ENCODE assay signal across 8 cellular contexts in genomic region chr14:20631023-20631820, GRCh38. TPM values are rescaled to one million over a fixed set of nuclear protein-coding genes. Genes with fewer than 3 reads are reported as not detected.
DNase-seq lines count a peak whose midpoint lies in the region; ATAC-seq and TF ChIP-seq lines count a peak whose summit lies in the region.

No MANE protein-coding gene starts in this region.

- intact Hi-C loops in HCT116 (cut with micrococcal nuclease) (loop anchor here (1.0 kb wide), 1 partner anchor 51 kb away; no protein-coding TSS in a partner anchor), PC-3 (cut with micrococcal nuclease) (loop anchor here (1.0 kb wide), 1 partner anchor 50 kb away; no protein-coding TSS in a partner anchor), head of caudate nucleus (cut with DNase I) (loop anchor here (5.0 kb wide), 1 partner anchor 51 kb away; the partner anchor contains the start of gene RNASE4), prostate gland (cut with DNase I) (loop anchor here (5.0 kb wide), 1 partner anchor 51 kb away; the partner anchor contains the start of gene RNASE4)

- peak; percentile 63 for ATAC-seq in HCT116
- peak; percentile 49 for ATAC-seq in PC-3
- no peak for ATAC-seq in GM19467 (IDR thresholded peaks at IDR 0.05; ENCODE audit: unreplicated experiment)
- ATAC-seq in GM19452 (IDR thresholded peaks at IDR 0.05; ENCODE audit: unreplicated experiment): no peak

- no peak for TF ChIP-seq CTCF in HCT116 (IDR thresholded peaks at IDR 0.05 in 2 of 3, conservative IDR thresholded peaks at IDR 0.05 in 1 of 3; ENCODE audit: borderline replicate concordance in 1 of 3, insufficient read depth in 1 of 3, low read depth in 2 of 3, low read length in 2 of 3)
- TF ChIP-seq CTCF in PC-3 (conservative IDR thresholded peaks at IDR 0.05; ENCODE audit: low read depth, low read length): no peak
- no peak for TF ChIP-seq CTCF in prostate gland (IDR thresholded peaks at IDR 0.05)

- H3K9me2 ChIP-seq in HCT116 (ENCODE audit: insufficient read depth): no peaks in the 10 kb centered on the region
- no peaks in the 10 kb centered on the region for H3K9me2 ChIP-seq in PC-3 (replicated peaks; ENCODE audit: low read length)

- H3K4me3 ChIP-seq in HCT116 (replicated peaks in 1 of 2; ENCODE audit: low read depth in 1 of 2, low read length in 2 of 2): peak overlapping the region; percentile 42 to 53
- peak overlapping the region; percentile 70 for H3K4me3 ChIP-seq in PC-3 (ENCODE audit: low read length)
- H3K4me3 ChIP-seq in prostate gland: peak overlapping the region; percentile 7 to 14

- no peak overlapping the region; the same call in 1 of the 2 replicates for H3K27ac ChIP-seq in HCT116 (ENCODE audit: low read depth, low read length)
- H3K27ac ChIP-seq in PC-3 (ENCODE audit: low read length): no peak overlapping the region
- no peak overlapping the region for H3K27ac ChIP-seq in prostate gland

- H4K20me1 ChIP-seq in HCT116 (ENCODE audit: insufficient read depth) (no peaks in the 10 kb centered on the region), PC-3 (ENCODE audit: low read length) (no peaks in the 10 kb centered on the region)

- no peak for TF ChIP-seq RAD21 in HCT116 (IDR thresholded peaks at IDR 0.05; ENCODE audit: low read depth)

- CTCF ChIA-PET in HCT116 (lab: Charles Lee): interaction anchor here (1.0 to 1.8 kb wide), 5 partner anchors 18 to 60 kb away, joined by 4 to 11 read pairs (median 4); no protein-coding TSS in a partner anchor
- CTCF ChIA-PET in PC-3 (lab: Charles Lee): interaction anchor here (1.1 to 1.2 kb wide), 2 partner anchors 18 to 60 kb away, joined by 3 to 4 read pairs; no protein-coding TSS in a partner anchor

- DNase-seq in A172 (ENCODE audit: low spot score): peak; percentile 47
- no peak for DNase-seq in HCT116 (ENCODE audit: low read depth, low spot score)
- DNase-seq in PC-3: peak; percentile 86
- DNase-seq in activated naive CD4-positive, alpha-beta T cell treated with anti-CD3 and anti-CD28 coated beads, Interleukin-2, amount 50 U/mL, for 16 hours: peak; percentile 56
- peak in 30 of 42 donors; percentile 17 to 82 (median 59) for DNase-seq in head of caudate nucleus
- DNase-seq in prostate gland (ENCODE audit: low spot score): peak; percentile 36

- POLR2A ChIA-PET in HCT116 (lab: Charles Lee): interaction anchor here (1.2 to 1.7 kb wide), 3 partner anchors 18 to 170 kb away, joined by 3 to 4 read pairs (median 3); partner anchors contain the start of genes PIP4P1 and RNASE4
- POLR2A ChIA-PET in PC-3 (lab: Charles Lee; ENCODE audit: unreplicated experiment): no interaction called here

- H3K9ac ChIP-seq in HCT116 (ENCODE audit: low read length) (peak overlapping the region; percentile 42; the same call in 1 of the 2 replicates), PC-3 (ENCODE audit: low read length) (no peak overlapping the region; the same call in 1 of the 2 replicates)

- H3K4me2 ChIP-seq in HCT116 (ENCODE audit: low read length) (peak overlapping the region; percentile 75), PC-3 (ENCODE audit: low read length) (peak overlapping the region; percentile 91)

- no peaks in the 10 kb centered on the region for H3K36me3 ChIP-seq in HCT116 (ENCODE audit: control insufficient read depth in 1 of 2, insufficient read depth in 2 of 2, low read length in 2 of 2)
- H3K36me3 ChIP-seq in PC-3 (ENCODE audit: low read depth, low read length): no peaks in the 10 kb centered on the region
- no peaks in the 10 kb centered on the region for H3K36me3 ChIP-seq in prostate gland

- H3K27me3 ChIP-seq in HCT116 (ENCODE audit: insufficient read depth, low read length) (no peaks in the 10 kb centered on the region; the same call in 1 of the 2 replicates), PC-3 (ENCODE audit: low read length) (no peaks in the 10 kb centered on the region), prostate gland (replicated peaks; ENCODE audit: insufficient read depth) (no peaks in the 10 kb centered on the region)

- whole genome bisulfite sequencing in prostate gland: 4% methylated on average over 18 of the region's 18 CpGs

- H3K4me1 ChIP-seq in HCT116 (ENCODE audit: control insufficient read depth in 1 of 2, insufficient read depth in 2 of 2, low read length in 2 of 2): peaks cover 0 to 28% of the 10 kb centered on the region in 2 experiments; a peak in 3 of 4 replicates
- peaks cover 21% of the 10 kb centered on the region; the same call in 1 of the 2 replicates for H3K4me1 ChIP-seq in PC-3 (ENCODE audit: insufficient read depth, low read length)
- H3K4me1 ChIP-seq in prostate gland (replicated peaks): peaks cover 5% of the 10 kb centered on the region

- H3K79me2 ChIP-seq in HCT116 (ENCODE audit: insufficient read depth, low read length) (no peaks in the 10 kb centered on the region), PC-3 (ENCODE audit: low read length) (no peaks in the 10 kb centered on the region)

- no TSS peak for BruUV-seq in HCT116 (replicated peaks; lab: Mats Ljungman, UMichigan)
- no TSS peak for BruUV-seq in PC-3 (replicated peaks; lab: Mats Ljungman, UMichigan)

- H2AFZ ChIP-seq in HCT116 (ENCODE audit: low read depth, low read length, poor library complexity, severe bottlenecking): peak overlapping the region; percentile 70
- peak overlapping the region; percentile 70 for H2AFZ ChIP-seq in PC-3 (ENCODE audit: low read length)

- no peaks in the 10 kb centered on the region for H3K9me3 ChIP-seq in HCT116 (ENCODE audit: control insufficient read depth in 1 of 2, insufficient read depth in 1 of 2, low read depth in 1 of 2, low read length in 2 of 2)
- H3K9me3 ChIP-seq in PC-3 (ENCODE audit: low read length): no peaks in the 10 kb centered on the region
- H3K9me3 ChIP-seq in prostate gland: no peaks in the 10 kb centered on the region

- no peak for TF ChIP-seq POLR2A in HCT116 (IDR thresholded peaks at IDR 0.05; ENCODE audit: borderline replicate concordance, extremely low read depth, insufficient read depth, insufficient read length)
- no peak for TF ChIP-seq POLR2A in prostate gland (IDR thresholded peaks at IDR 0.05)

- H3F3A ChIP-seq in PC-3 (ENCODE audit: low read length, unreplicated experiment): no peaks in the 10 kb centered on the region

- RAD21 ChIA-PET in HCT116 (lab: Charles Lee; ENCODE audit: low non-redundant PET in 1 of 2, low total read pairs in 2 of 2, uncharacterized antibody in 2 of 2, unreplicated experiment in 2 of 2): no interaction called here

TF ChIP-seq in HCT116, 20 proteins besides CTCF, POLR2A, EP300 and RAD21 (continues in another document):
- TF ChIP-seq, protein P1, sequence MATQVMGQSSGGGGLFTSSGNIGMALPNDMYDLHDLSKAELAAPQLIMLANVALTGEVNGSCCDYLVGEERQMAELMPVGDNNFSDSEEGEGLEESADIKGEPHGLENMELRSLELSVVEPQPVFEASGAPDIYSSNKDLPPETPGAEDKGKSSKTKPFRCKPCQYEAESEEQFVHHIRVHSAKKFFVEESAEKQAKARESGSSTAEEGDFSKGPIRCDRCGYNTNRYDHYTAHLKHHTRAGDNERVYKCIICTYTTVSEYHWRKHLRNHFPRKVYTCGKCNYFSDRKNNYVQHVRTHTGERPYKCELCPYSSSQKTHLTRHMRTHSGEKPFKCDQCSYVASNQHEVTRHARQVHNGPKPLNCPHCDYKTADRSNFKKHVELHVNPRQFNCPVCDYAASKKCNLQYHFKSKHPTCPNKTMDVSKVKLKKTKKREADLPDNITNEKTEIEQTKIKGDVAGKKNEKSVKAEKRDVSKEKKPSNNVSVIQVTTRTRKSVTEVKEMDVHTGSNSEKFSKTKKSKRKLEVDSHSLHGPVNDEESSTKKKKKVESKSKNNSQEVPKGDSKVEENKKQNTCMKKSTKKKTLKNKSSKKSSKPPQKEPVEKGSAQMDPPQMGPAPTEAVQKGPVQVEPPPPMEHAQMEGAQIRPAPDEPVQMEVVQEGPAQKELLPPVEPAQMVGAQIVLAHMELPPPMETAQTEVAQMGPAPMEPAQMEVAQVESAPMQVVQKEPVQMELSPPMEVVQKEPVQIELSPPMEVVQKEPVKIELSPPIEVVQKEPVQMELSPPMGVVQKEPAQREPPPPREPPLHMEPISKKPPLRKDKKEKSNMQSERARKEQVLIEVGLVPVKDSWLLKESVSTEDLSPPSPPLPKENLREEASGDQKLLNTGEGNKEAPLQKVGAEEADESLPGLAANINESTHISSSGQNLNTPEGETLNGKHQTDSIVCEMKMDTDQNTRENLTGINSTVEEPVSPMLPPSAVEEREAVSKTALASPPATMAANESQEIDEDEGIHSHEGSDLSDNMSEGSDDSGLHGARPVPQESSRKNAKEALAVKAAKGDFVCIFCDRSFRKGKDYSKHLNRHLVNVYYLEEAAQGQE (IDR thresholded peaks at IDR 0.05; ENCODE audit: low read depth): no peak
- TF ChIP-seq CEBPB (IDR thresholded peaks at IDR 0.05; ENCODE audit: low read depth) (no peak), TCF7L2 (IDR thresholded peaks at IDR 0.05; ENCODE audit: borderline replicate concordance, extremely low read depth, insufficient read depth, insufficient read length) (no peak), POLR2AphosphoS5 (IDR thresholded peaks at IDR 0.05; ENCODE audit: low read depth, low read length) (no peak), ZFX (IDR thresholded peaks at IDR 0.05) (no peak)

RNA-seq across cellular contexts. Expression of gene OR6S1, which starts 10.3 kb away (rescaled TPM):
- total RNA-seq in A172 (2014; rRNA removed; shearing (Covaris generic)): not detected in 2 replicates
- total RNA-seq in HCT116 (2021; ENCODE audit: unreplicated experiment) (not detected), PC-3 (2014; rRNA removed) (not detected in 2 replicates), prostate gland (not detected)
- not detected in 2 replicates for polyA plus RNA-seq in HCT116 (2012)

RNA-seq across cellular contexts. Expression of gene RNASE12, which starts 40.0 kb away (rescaled TPM):
- total RNA-seq in A172 (2014; rRNA removed; shearing (Covaris generic)): not detected in 2 replicates
- total RNA-seq in HCT116 (2021; ENCODE audit: unreplicated experiment): not detected
- polyA plus RNA-seq in HCT116 (2012): not detected in 2 replicates
- total RNA-seq in PC-3 (2014; rRNA removed): not detected in 2 replicates
- not detected for total RNA-seq in prostate gland

RNA-seq across cellular contexts. Expression of gene RNASE11, which starts 43.4 kb away (rescaled TPM):
- total RNA-seq in A172 (2014; rRNA removed; shearing (Covaris generic)): not detected in 2 replicates
- not detected for total RNA-seq in HCT116 (2021; ENCODE audit: unreplicated experiment)
- polyA plus RNA-seq in HCT116 (2012): not detected in 2 replicates
- total RNA-seq in PC-3 (2014; rRNA removed): not detected in 2 replicates
- total RNA-seq in prostate gland: 1 to 10 TPM in 1 of 2 donors, not detected in 1; 1.0 TPM

RNA-seq across cellular contexts. Expression of gene RNASE4, which starts 53.1 kb away (rescaled TPM):
- total RNA-seq in A172 (2014; rRNA removed; shearing (Covaris generic)): 0.91 and 1.1 TPM in 2 replicates
- total RNA-seq in HCT116 (2021; ENCODE audit: unreplicated experiment) (3.9 TPM), PC-3 (2014; rRNA removed) (5.9 and 8.5 TPM in 2 replicates), prostate gland (100 to 1,000 TPM in 1 of 2 donors, 10 to 100 TPM in 1; 71.6 to 150 TPM)
- polyA plus RNA-seq in HCT116 (2012): 16.7 and 19.5 TPM in 2 replicates

RNA-seq across cellular contexts. Expression of gene ANG, which starts 57.3 kb away (rescaled TPM):
- 0.07 and 0.17 TPM in 2 replicates for total RNA-seq in A172 (2014; rRNA removed; shearing (Covaris generic))
- total RNA-seq in HCT116 (2021; ENCODE audit: unreplicated experiment): 5.8 TPM
- polyA plus RNA-seq in HCT116 (2012): 15.4 and 18.0 TPM in 2 replicates
- total RNA-seq in PC-3 (2014; rRNA removed): 4.8 and 6.6 TPM in 2 replicates
- 10 to 100 TPM; 58.6 to 78.2 TPM for total RNA-seq in prostate gland

Comparison
In these comparisons a context has a peak if more than half of its experiments do, and no peak if none do; other contexts are left out.
1. ATAC-seq: peak in HCT116 (single experiment) and PC-3 (single experiment); none in GM19467 (single experiment) and GM19452 (single experiment).
2. H3K4me3 ChIP-seq: peak in every context shown above with its lines; median percentile 70 in PC-3; 48 in HCT116; 10 in prostate gland.